38 cellular contexts compared by ENCODE assay signal in the genomic region with DNA sequence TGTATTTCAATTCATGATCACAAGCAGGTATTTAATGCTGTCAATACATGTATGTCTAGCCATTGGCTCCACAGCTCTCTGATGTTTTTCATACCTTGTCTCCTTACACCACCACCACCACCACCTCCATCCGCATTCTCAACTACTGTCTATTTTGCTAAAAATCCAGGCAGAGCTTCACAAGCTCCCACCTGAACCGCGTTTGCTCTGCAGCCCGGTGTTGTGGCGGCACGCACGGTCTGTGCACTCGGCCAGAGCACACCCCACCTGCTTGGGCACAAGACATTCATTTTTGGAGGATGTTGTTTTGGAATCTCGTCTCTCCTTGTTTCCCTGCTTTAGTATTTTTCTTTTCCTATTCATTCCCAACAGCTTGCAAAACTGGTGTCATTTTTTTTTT. TPM values are rescaled to one million over a fixed set of nuclear protein-coding genes. Genes with fewer than 3 reads are reported as not detected.
"Had no signal": no experiment of that assay in that cellular context is flagged by ENCODE, and none has a peak within 500 bp of the region (broad histone marks: within the 10 kb centered on the region; RNA-seq: fewer than 3 reads in every experiment).

No MANE protein-coding gene starts in this region.

- H3K4me1 ChIP-seq: adrenal gland, ascending aorta, body of pancreas, breast epithelium had no signal

- H3K4me3 ChIP-seq: adrenal gland, ascending aorta, body of pancreas, breast epithelium, cardiac muscle cell had no signal

- DNase-seq: activated effector memory CD4-positive, alpha-beta T cell treated with anti-CD3 and anti-CD28 coated beads, Interleukin-2, amount 50 U/mL, for 16 hours; activated effector memory CD4-positive, alpha-beta T cell treated with Interleukin-2 at 50 U/mL for 16 hours; activated gamma-delta T cell; activated gamma-delta T cell treated with Interleukin-2 at 50 U/mL for 16 hours; activated naive CD4-positive, alpha-beta T cell; activated naive CD4-positive, alpha-beta T cell treated with anti-CD3 and anti-CD28 coated beads for 36 hours; activated naive CD4-positive, alpha-beta T cell treated with anti-CD3 and anti-CD28 coated beads, Interleukin-2, amount 10 ng/mL, durations not matched to agents 7 days and 5 days; activated naive CD4-positive, alpha-beta T cell treated with anti-CD3 and anti-CD28 coated beads, Interleukin-2, amount 50 U/mL, for 16 hours; activated naive CD4-positive, alpha-beta T cell treated with Interleukin-2 at 50 U/mL for 16 hours; activated naive CD8-positive, alpha-beta T cell treated with anti-CD3 and anti-CD28 coated beads for 36 hours; activated naive CD8-positive, alpha-beta T cell treated with anti-CD3 and anti-CD28 coated beads, Interleukin-2, amount 10 ng/mL, durations not matched to agents 7 days and 5 days; activated naive CD8-positive, alpha-beta T cell treated with anti-CD3 and anti-CD28 coated beads, Interleukin-2, amount 50 U/mL, for 24 hours; activated T-cell treated with anti-CD3 and anti-CD28 coated beads, Interleukin-2, amount 50 U/mL, for 1 hour; activated T-cell treated with anti-CD3 and anti-CD28 coated beads, Interleukin-2, amount 50 U/mL, for 24 hours; activated T-cell treated with anti-CD3 and anti-CD28 coated beads, Interleukin-2, amount 50 U/mL, for 4 hours; activated T-cell treated with anti-CD3 and anti-CD28 coated beads, Interleukin-2, amount 50 U/mL, for 48 hours; activated T-cell treated with anti-CD3 and anti-CD28 coated beads, Interleukin-2, amount 50 U/mL, for 72 hours; adrenal gland; amniotic stem cell; amygdala; anterior cingulate cortex; aorta; body of pancreas; brain microvascular endothelial cell; caudate nucleus; central memory CD4-positive, alpha-beta T cell; cerebellar nuclear complex had no signal

- H3K9me3 ChIP-seq: adrenal gland, ascending aorta, body of pancreas, breast epithelium had no signal

- H3K36me3 ChIP-seq: adrenal gland, ascending aorta, brain microvascular endothelial cell, breast epithelium, cardiac muscle cell had no signal

- H3K27ac ChIP-seq: adrenal gland, ascending aorta, body of pancreas, brain microvascular endothelial cell, breast epithelium, cardiac muscle cell had no signal

- H3K27me3 ChIP-seq: adrenal gland, ascending aorta, body of pancreas, brain microvascular endothelial cell had no signal

RNA-seq across cellular contexts. Expression of a gene that starts 37.6 kb away (rescaled TPM):
- total RNA-seq: activated naive CD4-positive, alpha-beta T cell treated with anti-CD3 and anti-CD28 coated beads for 36 hours; activated naive CD4-positive, alpha-beta T cell treated with anti-CD3 and anti-CD28 coated beads, Interleukin-2, amount 50 U/mL, for 72 hours; activated naive CD8-positive, alpha-beta T cell treated with anti-CD3 and anti-CD28 coated beads for 36 hours; activated naive CD8-positive, alpha-beta T cell treated with anti-CD3 and anti-CD28 coated beads, Interleukin-2, amount 10 ng/mL, durations not matched to agents 7 days and 5 days; activated T-cell treated with anti-CD3 and anti-CD28 coated beads, Interleukin-2, amount 50 U/mL, for 4 hours; activated T-cell treated with anti-CD3 and anti-CD28 coated beads, Interleukin-2, amount 50 U/mL, for 72 hours; activated T-helper 1 cell treated with anti-CD3 and anti-CD28 coated beads, Interleukin-12 subunit alpha, Interleukin-12 subunit beta, Interleukin-2, Interleukin-4 antibody, amounts not matched to agents 30 ng/mL and 10 ng/mL and 1 ng/mL, durations not matched to agents 14 hours and 24 hours and 36 hours; activated T-helper 17 cell treated with anti-CD3 and anti-CD28 coated beads, Interleukin-2, amount 50 U/mL, for 72 hours; activated T-helper 2 cell treated with anti-CD3 and anti-CD28 coated beads, Interferon-gamma antibody, Interleukin-2, Interleukin-4, amounts not matched to agents 10 μg/mL and 5 μg/mL and 100 μg/mL, durations not matched to agents 14 hours and 24 hours and 36 hours; aorta; ascending aorta; astrocyte; body of pancreas; bronchial epithelial cell; cardiac muscle cell; cardiac septum; chondrocyte had no signal
